ENCODE assay signal across 1 cellular context in genomic region chr21:41759926-41760325, GRCh38.
TF ChIP-seq lines count a peak whose summit lies in the region.

No MANE protein-coding gene starts in this region.

TF ChIP-seq in H1, 55 proteins besides CTCF, POLR2A, EP300 and RAD21 (continued from another document):
- TF ChIP-seq BRCA1 (IDR thresholded peaks at IDR 0.05; ENCODE audit: low read depth, low read length): no peak
- no peak for TF ChIP-seq CREB1 (IDR thresholded peaks at IDR 0.05)
- no peak for TF ChIP-seq BACH1 (IDR thresholded peaks at IDR 0.05; ENCODE audit: low read length)
- TF ChIP-seq TAF7 (optimal IDR thresholded peaks at IDR 0.05; ENCODE audit: borderline replicate concordance, low read depth, low read length): no peak
- no peak for TF ChIP-seq BCL11A (IDR thresholded peaks at IDR 0.05; ENCODE audit: low read depth in 2 of 2, low read length in 2 of 2)
- no peak for TF ChIP-seq NRF1 (IDR thresholded peaks at IDR 0.05; ENCODE audit: low read depth, low read length)
- no peak for TF ChIP-seq FOSL1 (IDR thresholded peaks at IDR 0.05; ENCODE audit: insufficient read depth, low read depth, low read length)
- TF ChIP-seq SP1 (IDR thresholded peaks at IDR 0.05; ENCODE audit: low read depth, low read length): no peak
